Comparison of ENCODE assay signal across 23 cellular contexts in genomic region chr7:18109762-18110161, GRCh38.
A peak's percentile ranks its signal among the peaks of the same experiment; 100 is the strongest.
DNase-seq lines count a peak whose midpoint lies in the region; ATAC-seq and TF ChIP-seq lines count a peak whose summit lies in the region.
"Had no signal": no experiment of that assay in that cellular context is flagged by ENCODE, and none has a peak within 500 bp of the region (broad histone marks: within the 10 kb centered on the region; RNA-seq: fewer than 3 reads in every experiment).

No MANE protein-coding gene starts in this region.

- H3K9me3 ChIP-seq in mucosa of descending colon = no peaks in the 10 kb centered on the region
- no peaks in the 10 kb centered on the region for H3K9me3 ChIP-seq in right atrium auricular region
- H3K9me3 ChIP-seq in mammary epithelial cell (replicated peaks; ENCODE audit: insufficient read depth, low read length) = no peaks in the 10 kb centered on the region
- H3K9me3 ChIP-seq: sigmoid colon, tibial nerve had no signal

- no peak for TF ChIP-seq CTCF in epithelial cell of esophagus (IDR thresholded peaks at IDR 0.05; ENCODE audit: insufficient read depth, low read depth, low read length, missing control alignments)
- TF ChIP-seq CTCF in mesothelial cell of epicardium (IDR thresholded peaks at IDR 0.05; ENCODE audit: unreplicated experiment) = no peak
- no peak for TF ChIP-seq CTCF in mucosa of descending colon (IDR thresholded peaks at IDR 0.05)
- TF ChIP-seq CTCF in dorsolateral prefrontal cortex (IDR thresholded peaks at IDR 0.05 in 54 of 56, conservative IDR thresholded peaks at IDR 0.05 in 2 of 56; ENCODE audit: low read depth in 1 of 56, partially characterized antibody in 56 of 56) = no peak
- no peak for TF ChIP-seq CTCF in right atrium auricular region (IDR thresholded peaks at IDR 0.05)
- TF ChIP-seq CTCF in mammary epithelial cell (conservative IDR thresholded peaks at IDR 0.05 in 1 of 2, IDR thresholded peaks at IDR 0.05 in 1 of 2; ENCODE audit: extremely low read depth in 1 of 2, insufficient read depth in 1 of 2, low read depth in 1 of 2, low read length in 2 of 2) = no peak

- no peak overlapping the region for H3K4me3 Mint-ChIP-seq in mesothelial cell of epicardium
- H3K4me3 Mint-ChIP-seq: activated B cell treated with CpG ODN at 0.5 μM for 24 hours; activated naive CD4-positive, alpha-beta T cell treated with anti-CD3 and anti-CD28 coated beads, Interleukin-2, amount 50 U/mL, for 24 hours; CD14-positive monocyte; nephron progenitor cell; stimulated activated naive CD8-positive, alpha-beta T cell treated with anti-CD3 and anti-CD28 coated beads, Interleukin-15, amount 100 ng/mL, for 72 hours had no signal

- BruUV-seq in mammary epithelial cell (replicated peaks; lab: Mats Ljungman, UMichigan) = no TSS peak

- CTCF ChIA-PET in mammary epithelial cell (lab: Charles Lee; ENCODE audit: low non-redundant PET) = no interaction called here

- in situ Hi-C loops in mammary epithelial cell (cut with MboI; ENCODE audit: low sequenced_read_pairs in 2 of 2) = no loop called here

- 9% methylated on average over 1 of the region's 1 CpG for WGBS in mammary epithelial cell (ENCODE audit: low coverage, missing lambda C conversion rate)

- peaks cover 26% of the 10 kb centered on the region for H3K9me3 Mint-ChIP-seq in mesothelial cell of epicardium
- H3K9me3 Mint-ChIP-seq: activated B cell treated with CpG ODN at 0.5 μM for 24 hours; nephron progenitor cell; stimulated activated naive CD8-positive, alpha-beta T cell treated with anti-CD3 and anti-CD28 coated beads, Interleukin-15, amount 100 ng/mL, for 72 hours had no signal

- no peak overlapping the region for H3K4me2 ChIP-seq in mammary epithelial cell (ENCODE audit: insufficient read depth, low read depth, low read length)

- H3K4me3 ChIP-seq in epithelial cell of esophagus (ENCODE audit: low read length) (no peak overlapping the region), mucosa of descending colon (no peak overlapping the region), dorsolateral prefrontal cortex (no peak overlapping the region), right atrium auricular region (no peak overlapping the region), mammary epithelial cell (replicated peaks in 1 of 3; ENCODE audit: insufficient read depth in 1 of 3, low read depth in 2 of 3, low read length in 3 of 3) (no peak overlapping the region)
- H3K4me3 ChIP-seq: sigmoid colon, tibial nerve had no signal

- H3K9ac ChIP-seq in mammary epithelial cell (ENCODE audit: insufficient read depth, low read length) = no peak overlapping the region

- H3K27me3 Mint-ChIP-seq in mesothelial cell of epicardium (ENCODE audit: low read depth) = no peaks in the 10 kb centered on the region

- no peaks in the 10 kb centered on the region for H3K4me1 ChIP-seq in mucosa of descending colon (ENCODE audit: low read depth)
- H3K4me1 ChIP-seq in right atrium auricular region = no peaks in the 10 kb centered on the region
- no peaks in the 10 kb centered on the region for H3K4me1 ChIP-seq in mammary epithelial cell (ENCODE audit: insufficient read depth, low read length)
- H3K4me1 ChIP-seq: tibial nerve had no signal

- peaks cover 42% of the 10 kb centered on the region for H3K4me1 Mint-ChIP-seq in mesothelial cell of epicardium
- H3K4me1 Mint-ChIP-seq: activated B cell treated with CpG ODN at 0.5 μM for 24 hours; activated naive CD4-positive, alpha-beta T cell treated with anti-CD3 and anti-CD28 coated beads, Interleukin-2, amount 50 U/mL, for 24 hours; CD14-positive monocyte; nephron progenitor cell; stimulated activated naive CD8-positive, alpha-beta T cell treated with anti-CD3 and anti-CD28 coated beads, Interleukin-15, amount 100 ng/mL, for 72 hours had no signal

- H2AFZ ChIP-seq in mammary epithelial cell (ENCODE audit: low read depth, low read length) = no peak overlapping the region

- peaks cover 7% of the 10 kb centered on the region for H3K36me3 Mint-ChIP-seq in mesothelial cell of epicardium
- H3K36me3 Mint-ChIP-seq: activated naive CD4-positive, alpha-beta T cell treated with anti-CD3 and anti-CD28 coated beads, Interleukin-2, amount 50 U/mL, for 24 hours; CD14-positive monocyte had no signal

- ATAC-seq in mucosa of descending colon = no peak
- ATAC-seq: stimulated activated naive CD8-positive, alpha-beta T cell treated with anti-CD3 and anti-CD28 coated beads, Interleukin-15, amount 100 ng/mL, for 72 hours had no signal

- H3K27ac Mint-ChIP-seq in mesothelial cell of epicardium = peak overlapping the region; percentile 60
- H3K27ac Mint-ChIP-seq: activated B cell treated with CpG ODN at 0.5 μM for 24 hours; activated naive CD4-positive, alpha-beta T cell treated with anti-CD3 and anti-CD28 coated beads, Interleukin-2, amount 50 U/mL, for 24 hours; CD14-positive monocyte; nephron progenitor cell; stimulated activated naive CD8-positive, alpha-beta T cell treated with anti-CD3 and anti-CD28 coated beads, Interleukin-15, amount 100 ng/mL, for 72 hours had no signal

- H3K27ac ChIP-seq in dorsolateral prefrontal cortex (no peak overlapping the region), right atrium auricular region (no peak overlapping the region), mammary epithelial cell (ENCODE audit: insufficient read depth, low read depth, low read length) (no peak overlapping the region)
- H3K27ac ChIP-seq: tibial nerve had no signal

- intact Hi-C loops in mucosa of descending colon (cut with DNase I, micrococcal nuclease) = no loop called here
- intact Hi-C loops in dorsolateral prefrontal cortex (cut with DNase I) = no loop called here
- intact Hi-C loops in mammary epithelial cell (cut with micrococcal nuclease) = loop anchor here (10.0 kb wide), 1 partner anchor 135 kb away; no protein-coding TSS in a partner anchor

- H3K36me3 ChIP-seq in mucosa of descending colon (ENCODE audit: low read depth) (no peaks in the 10 kb centered on the region), right atrium auricular region (no peaks in the 10 kb centered on the region), mammary epithelial cell (ENCODE audit: insufficient read depth, low read length) (no peaks in the 10 kb centered on the region)
- H3K36me3 ChIP-seq: sigmoid colon, tibial nerve had no signal

- H3K27me3 ChIP-seq in dorsolateral prefrontal cortex = no peaks in the 10 kb centered on the region
- no peaks in the 10 kb centered on the region for H3K27me3 ChIP-seq in right atrium auricular region
- no peaks in the 10 kb centered on the region for H3K27me3 ChIP-seq in mammary epithelial cell (ENCODE audit: insufficient read depth, low read length)
- H3K27me3 ChIP-seq: sigmoid colon, tibial nerve had no signal

- no peaks in the 10 kb centered on the region for H4K20me1 ChIP-seq in mammary epithelial cell (ENCODE audit: insufficient read depth, low read length)

- dilution Hi-C loops in mammary epithelial cell (cut with HindIII; ENCODE audit: low sequenced_read_pairs) = no loop called here

- H3K79me2 ChIP-seq in mammary epithelial cell (ENCODE audit: insufficient read depth, low read length) = no peaks in the 10 kb centered on the region

- DNase-seq in ELR (ENCODE audit: low read depth) (peak; percentile 35), NCI-H69 (lab: John Stamatoyannopoulos, UW) (peak; percentile 77), epithelial cell of esophagus (ENCODE audit: low read depth) (peak; percentile 19), mesothelial cell of epicardium (ENCODE audit: low spot score in 2 of 2, unreplicated experiment in 2 of 2) (no peak), mucosa of descending colon (no peak), dorsolateral prefrontal cortex (no peak), right atrium auricular region (ENCODE audit: low spot score) (no peak), mammary epithelial cell (no peak)
- DNase-seq: activated B cell treated with CpG ODN at 0.5 μM for 24 hours; activated CD4-positive, alpha-beta T cell treated with anti-CD3 and anti-CD28 coated beads, Interleukin-2, amount 50 U/mL, for 4 hours; NCI-H1694 treated with DMSO at 0.1 percent for 48 hours; NCI-H526 treated with DMSO at 0.1 percent for 48 hours; nephron progenitor cell; posterior cingulate gyrus; SHP77; sigmoid colon; stimulated activated CD4-positive, alpha-beta T cell treated with anti-CD3 and anti-CD28 coated beads, Interleukin-15, amount 100 ng/mL, for 24 hours; stimulated activated naive CD8-positive, alpha-beta T cell treated with anti-CD3 and anti-CD28 coated beads, Interleukin-15, amount 100 ng/mL, for 72 hours; SW 1271; T1000 had no signal

Comparison
In these comparisons a context has a peak if more than half of its experiments do, and no peak if none do; other contexts are left out.
1. DNase-seq: peak in ELR (single experiment), NCI-H69 (single experiment) and epithelial cell of esophagus (single experiment); none in mesothelial cell of epicardium (0 of 2), mucosa of descending colon (0 of 3), dorsolateral prefrontal cortex (0 of 10), right atrium auricular region (single experiment) and mammary epithelial cell (single experiment).